In the genomic region with DNA sequence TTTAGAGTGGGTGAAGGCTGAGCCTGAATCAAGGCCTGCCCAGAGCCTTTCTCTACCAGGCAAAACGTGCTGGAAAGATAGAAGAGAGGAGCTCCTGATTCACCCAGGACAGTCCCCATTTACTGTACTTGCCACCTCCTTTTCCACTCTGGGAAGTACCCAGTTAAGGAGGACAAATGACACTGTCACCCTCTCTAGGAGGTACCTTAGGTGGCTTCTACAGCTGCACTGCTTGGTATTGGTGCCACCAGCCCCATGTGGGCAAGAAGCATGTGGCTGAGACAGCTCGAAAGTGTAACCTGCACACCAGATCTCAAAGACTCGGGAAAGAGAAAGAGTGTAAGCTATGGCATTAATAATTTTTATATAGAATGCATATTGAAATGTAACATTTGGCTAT, we compare ENCODE assay signal across 21 cellular contexts. TPM values are rescaled to one million over a fixed set of nuclear protein-coding genes. Genes with fewer than 3 reads are reported as not detected.
DNase-seq lines count a peak whose midpoint lies in the region; ATAC-seq, FAIRE-seq and TF ChIP-seq lines count a peak whose summit lies in the region.
"Had no signal": no experiment of that assay in that cellular context is flagged by ENCODE, and none has a peak within 500 bp of the region (broad histone marks: within the 10 kb centered on the region; RNA-seq: fewer than 3 reads in every experiment).

No MANE protein-coding gene starts in this region.

- peak overlapping the region in 1 of 7 donors; percentile 32 for H3K4me3 Mint-ChIP-seq in CD8-positive, alpha-beta memory T cell
- H3K4me3 Mint-ChIP-seq in astrocyte (ENCODE audit: unreplicated experiment) = no peak overlapping the region

- H3K4me2 ChIP-seq in astrocyte (ENCODE audit: low read length) = no peak overlapping the region

- no peak overlapping the region for H3K9ac ChIP-seq in astrocyte (ENCODE audit: low read length)

- peak overlapping the region in 6 of 8 donors; percentile 34 to 78 (median 63) for H3K27ac Mint-ChIP-seq in CD8-positive, alpha-beta memory T cell
- peak overlapping the region; percentile 36 for H3K27ac Mint-ChIP-seq in astrocyte (ENCODE audit: unreplicated experiment)

- CTCF ChIA-PET in CD8-positive, alpha-beta memory T cell (lab: Charles Lee) = no interaction called here

- H4K20me1 ChIP-seq in astrocyte (ENCODE audit: insufficient read depth, low read length) = peaks cover 12% of the 10 kb centered on the region

- TF ChIP-seq POLR2A in vagina (IDR thresholded peaks at IDR 0.05) = no peak

- ATAC-seq in GM21723 (IDR thresholded peaks at IDR 0.05; ENCODE audit: unreplicated experiment) = no peak
- ATAC-seq: Panc1, Right ventricle myocardium inferior had no signal

- intact Hi-C loops in vagina (cut with DNase I) = no loop called here

- no peak overlapping the region for H2AFZ ChIP-seq in astrocyte (ENCODE audit: low read depth, low read length)

- H3K27me3 ChIP-seq in CD8-positive, alpha-beta memory T cell (ENCODE audit: insufficient read depth, low read length, poor library complexity, severe bottlenecking) = no peaks in the 10 kb centered on the region
- H3K27me3 ChIP-seq in astrocyte (ENCODE audit: insufficient read depth, low read length) (no peaks in the 10 kb centered on the region), vagina (no peaks in the 10 kb centered on the region)
- H3K27me3 ChIP-seq: MG63 had no signal

- peaks cover 73% of the 10 kb centered on the region for H3K4me1 ChIP-seq in CD8-positive, alpha-beta memory T cell (ENCODE audit: insufficient read depth, low read length)
- peaks cover 29% of the 10 kb centered on the region for H3K4me1 ChIP-seq in astrocyte (ENCODE audit: insufficient read depth, low read length)
- no peaks in the 10 kb centered on the region for H3K4me1 ChIP-seq in vagina

- peak; percentile 57 for DNase-seq in activated CD8-positive, alpha-beta memory T cell treated with anti-CD3 and anti-CD28 coated beads for 24 hours
- no peak for DNase-seq in activated CD8-positive, alpha-beta memory T cell treated with anti-CD3 and anti-CD28 coated beads, Interleukin-2, amount 50 U/mL, for 48 hours
- DNase-seq in CD8-positive, alpha-beta memory T cell = no peak
- no peak for DNase-seq in astrocyte (ENCODE audit: low read depth)
- DNase-seq in stimulated activated CD8-positive, alpha-beta memory T cell treated with anti-CD3 and anti-CD28 coated beads, Interleukin-4, amount 100 ng/mL, for 48 hours = peak; percentile 20
- no peak for DNase-seq in vagina (ENCODE audit: extremely low spot score in 2 of 2)
- no peak for DNase-seq in NOMO-1 treated with dmso at 0.1 percent for 144 hours (lab: John Stamatoyannopoulos, UW; ENCODE audit: unreplicated experiment)
- DNase-seq: GF-D8, GOT3, KBM-7, MG63, NCI-H1105, NCI-H2029, NCI-H2171 treated with DMSO at 0.1 percent for 48 hours, NCI-H510A, NCI-H82 had no signal

- H3K27ac ChIP-seq in CD8-positive, alpha-beta memory T cell (ENCODE audit: low read depth, low read length) = no peak overlapping the region
- no peak overlapping the region for H3K27ac ChIP-seq in astrocyte (ENCODE audit: low read depth, low read length)
- no peak overlapping the region for H3K27ac ChIP-seq in vagina
- H3K27ac ChIP-seq: HL-60 had no signal

- no peak for FAIRE-seq in astrocyte (lab: Jason Lieb, UNC)
- FAIRE-seq: A204.1 had no signal

- POLR2A ChIA-PET in CD8-positive, alpha-beta memory T cell (lab: Charles Lee) = interaction anchor here (2.1 kb wide), 1 partner anchor 41 kb away, joined by 7 read pairs; no protein-coding TSS in a partner anchor

- no peak overlapping the region for H3K4me3 ChIP-seq in CD8-positive, alpha-beta memory T cell (ENCODE audit: low read length)
- no peak overlapping the region for H3K4me3 ChIP-seq in astrocyte (ENCODE audit: insufficient read depth, low read depth, low read length)
- H3K4me3 ChIP-seq in vagina = no peak overlapping the region
- H3K4me3 ChIP-seq: MG63 had no signal

- H3K36me3 ChIP-seq in CD8-positive, alpha-beta memory T cell (ENCODE audit: insufficient read depth, low read length) = no peaks in the 10 kb centered on the region
- no peaks in the 10 kb centered on the region for H3K36me3 ChIP-seq in astrocyte (ENCODE audit: insufficient read depth, low read length)
- no peaks in the 10 kb centered on the region for H3K36me3 ChIP-seq in vagina
- H3K36me3 ChIP-seq: MG63 had no signal

- no peaks in the 10 kb centered on the region for H3K9me3 ChIP-seq in CD8-positive, alpha-beta memory T cell (ENCODE audit: low read length)
- no peaks in the 10 kb centered on the region for H3K9me3 ChIP-seq in astrocyte (ENCODE audit: insufficient read depth, low read depth, low read length)
- H3K9me3 ChIP-seq in vagina = no peaks in the 10 kb centered on the region
- H3K9me3 ChIP-seq: MG63 had no signal

- no peak for TF ChIP-seq CTCF in astrocyte (IDR thresholded peaks at IDR 0.05; ENCODE audit: insufficient read depth, low read depth, low read length)
- no peak for TF ChIP-seq CTCF in vagina (IDR thresholded peaks at IDR 0.05)

- H3K9me3 Mint-ChIP-seq in CD8-positive, alpha-beta memory T cell = no peaks in the 10 kb centered on the region
- H3K9me3 Mint-ChIP-seq in astrocyte (ENCODE audit: unreplicated experiment) = peaks cover 2% of the 10 kb centered on the region

- H3K36me3 Mint-ChIP-seq in CD8-positive, alpha-beta memory T cell = peaks cover 0 to 53% (median 14%) of the 10 kb centered on the region in 3 donors
- peaks cover 19% of the 10 kb centered on the region for H3K36me3 Mint-ChIP-seq in astrocyte (ENCODE audit: low read depth, unreplicated experiment)

- no peaks in the 10 kb centered on the region for H3K27me3 Mint-ChIP-seq in CD8-positive, alpha-beta memory T cell
- peaks cover 9% of the 10 kb centered on the region for H3K27me3 Mint-ChIP-seq in astrocyte (ENCODE audit: low read depth, unreplicated experiment)

- peaks cover 7% of the 10 kb centered on the region for H3K79me2 ChIP-seq in astrocyte (ENCODE audit: insufficient read depth, low read length)

- H3K4me1 Mint-ChIP-seq in CD8-positive, alpha-beta memory T cell = peaks cover 81 to 98% (median 97%) of the 10 kb centered on the region in 3 donors
- peaks cover 38% of the 10 kb centered on the region for H3K4me1 Mint-ChIP-seq in astrocyte (ENCODE audit: low read depth, unreplicated experiment)

RNA-seq across cellular contexts. Expression of gene RUNX1, which starts 42.3 kb away (rescaled TPM):
- 10 to 100 TPM; 40.3 to 41.5 TPM for total RNA-seq in CD8-positive, alpha-beta memory T cell
- polyA plus RNA-seq in CD8-positive, alpha-beta memory T cell = 22.0 TPM
- total RNA-seq in astrocyte (84.6 and 94.1 TPM in 2 replicates), vagina (62.1 TPM)

Comparison
In these comparisons a context has a peak if more than half of its experiments do, and no peak if none do; other contexts are left out.
1. DNase-seq: peak in activated CD8-positive, alpha-beta memory T cell treated with anti-CD3 and anti-CD28 coated beads for 24 hours (single experiment) and stimulated activated CD8-positive, alpha-beta memory T cell treated with anti-CD3 and anti-CD28 coated beads, Interleukin-4, amount 100 ng/mL, for 48 hours (single experiment); none in activated CD8-positive, alpha-beta memory T cell treated with anti-CD3 and anti-CD28 coated beads, Interleukin-2, amount 50 U/mL, for 48 hours (single experiment), CD8-positive, alpha-beta memory T cell (0 of 5), astrocyte (single experiment), vagina (0 of 2) and NOMO-1 treated with dmso at 0.1 percent for 144 hours (single experiment).